ENCODE assay signal across 19 cellular contexts in genomic region chr5:14069021-14069420, GRCh38.
DNase-seq lines count a peak whose midpoint lies in the region; ATAC-seq and TF ChIP-seq lines count a peak whose summit lies in the region.
"Had no signal": no experiment of that assay in that cellular context is flagged by ENCODE, and none has a peak within 500 bp of the region (broad histone marks: within the 10 kb centered on the region; RNA-seq: fewer than 3 reads in every experiment).

No MANE protein-coding gene starts in this region.

- peaks cover 0 to 8% of the 10 kb centered on the region in 2 experiments; a peak in 2 of 4 replicates for H3K79me1 ChIP-seq in IMR-90 (ENCODE audit: low read depth in 1 of 2, low read length in 2 of 2)

- H3K4me2 ChIP-seq in IMR-90 (ENCODE audit: low read depth, low read length) (no peak overlapping the region), OCI-LY7 (ENCODE audit: low read length) (no peak overlapping the region)
- H3K4me2 ChIP-seq: A549; BLaER1 treated with 17β-estradiol and CSF1 and Interleukin-3, amounts not matched to agents 10 nM and 100 nM had no signal

- H3K23ac ChIP-seq in IMR-90 (ENCODE audit: low read depth, low read length), result no peak overlapping the region

- H2BK20ac ChIP-seq in IMR-90 (ENCODE audit: low read depth, low read length), result peak overlapping the region; percentile 90

- H3K4me3 ChIP-seq in IMR-90 (ENCODE audit: insufficient read depth, low read depth, low read length), result no peak overlapping the region
- no peak overlapping the region for H3K4me3 ChIP-seq in adrenal gland
- H3K4me3 ChIP-seq in psoas muscle, result no peak overlapping the region
- no peak overlapping the region for H3K4me3 ChIP-seq in OCI-LY7 (ENCODE audit: low read depth, low read length, poor library complexity, severe bottlenecking)
- H3K4me3 ChIP-seq: A549; BLaER1 treated with 17β-estradiol and CSF1 and Interleukin-3, amounts not matched to agents 10 nM and 100 nM had no signal

- H3K9ac ChIP-seq in IMR-90 (ENCODE audit: low read depth, low read length), result no peak overlapping the region
- H3K9ac ChIP-seq: BLaER1 treated with 17β-estradiol and CSF1 and Interleukin-3, amounts not matched to agents 10 nM and 100 nM had no signal

- H2AK9ac ChIP-seq in IMR-90 (replicated peaks; ENCODE audit: low read depth, low read length, poor library complexity), result no peak overlapping the region

- H3K4me1 ChIP-seq in IMR-90 (ENCODE audit: control insufficient read depth, insufficient read depth, low read length) (peaks cover 7% of the 10 kb centered on the region), adrenal gland (replicated peaks in 1 of 2) (no peaks in the 10 kb centered on the region), psoas muscle (no peaks in the 10 kb centered on the region), OCI-LY7 (ENCODE audit: insufficient read depth, low read length, poor library complexity, severe bottlenecking) (no peaks in the 10 kb centered on the region)
- H3K4me1 ChIP-seq: A549; BLaER1 treated with 17β-estradiol and CSF1 and Interleukin-3, amounts not matched to agents 10 nM and 100 nM; Caco-2 had no signal

- no peaks in the 10 kb centered on the region for H3K36me3 ChIP-seq in IMR-90 (ENCODE audit: control insufficient read depth, insufficient read depth, low read length)
- no peaks in the 10 kb centered on the region for H3K36me3 ChIP-seq in adrenal gland (replicated peaks in 1 of 2)
- H3K36me3 ChIP-seq in psoas muscle (ENCODE audit: insufficient read depth in 1 of 2, low read depth in 1 of 2), result no peaks in the 10 kb centered on the region
- no peaks in the 10 kb centered on the region for H3K36me3 ChIP-seq in OCI-LY7 (ENCODE audit: insufficient read depth, low read length)
- H3K36me3 ChIP-seq: BLaER1 treated with 17β-estradiol and CSF1 and Interleukin-3, amounts not matched to agents 10 nM and 100 nM had no signal

- H4K20me1 ChIP-seq in IMR-90 (ENCODE audit: insufficient read depth, low read length), result no peaks in the 10 kb centered on the region
- no peaks in the 10 kb centered on the region for H4K20me1 ChIP-seq in OCI-LY7 (ENCODE audit: insufficient read depth, low read length)
- H4K20me1 ChIP-seq: BLaER1 treated with 17β-estradiol and CSF1 and Interleukin-3, amounts not matched to agents 10 nM and 100 nM had no signal

- peak overlapping the region; percentile 34; the same call in 1 of the 2 replicates for H3K14ac ChIP-seq in IMR-90 (replicated peaks; ENCODE audit: low read depth, low read length)

- H2BK120ac ChIP-seq in IMR-90 (ENCODE audit: low read depth, low read length), result peak overlapping the region; percentile 84

- H3K9me3 ChIP-seq in IMR-90 (ENCODE audit: control insufficient read depth, insufficient read depth, low read length) (no peaks in the 10 kb centered on the region), adrenal gland (replicated peaks in 1 of 3) (no peaks in the 10 kb centered on the region), psoas muscle (no peaks in the 10 kb centered on the region), OCI-LY7 (ENCODE audit: low read length) (no peaks in the 10 kb centered on the region)
- H3K9me3 ChIP-seq: A549, Caco-2 had no signal

- CTCF ChIA-PET in IMR-90 (lab: Yijun Ruan, JAX), result no interaction called here
- CTCF ChIA-PET in OCI-LY7 (lab: Charles Lee; ENCODE audit: unreplicated experiment), result no interaction called here

- peak overlapping the region; percentile 61; the same call in 1 of the 2 replicates for H4K5ac ChIP-seq in IMR-90 (ENCODE audit: low read depth, low read length)

- H3K18ac ChIP-seq in IMR-90 (ENCODE audit: low read depth, low read length), result no peak overlapping the region

- peak overlapping the region; percentile 26; the same call in 1 of the 2 replicates for H4K91ac ChIP-seq in IMR-90 (ENCODE audit: insufficient read depth, low read depth, low read length)

- TF ChIP-seq RAD21 in IMR-90 (IDR thresholded peaks at IDR 0.05; ENCODE audit: low read length), result no peak

- in situ Hi-C loops in IMR-90 (cut with MboI; ENCODE audit: low sequenced_read_pairs), result no loop called here

- intact Hi-C loops in IMR-90 (cut with micrococcal nuclease), result no loop called here
- intact Hi-C loops in adrenal gland (cut with DNase I), result no loop called here
- intact Hi-C loops in cardiac septum (cut with DNase I), result no loop called here
- intact Hi-C loops in psoas muscle (cut with DNase I), result no loop called here
- intact Hi-C loops in OCI-LY7 (cut with micrococcal nuclease; ENCODE audit: unreplicated experiment), result no loop called here

- H3K27ac ChIP-seq in IMR-90 (ENCODE audit: insufficient read depth, low read length) (no peak overlapping the region), adrenal gland (no peak overlapping the region), psoas muscle (no peak overlapping the region), OCI-LY7 (ENCODE audit: low read depth, low read length, poor library complexity, severe bottlenecking) (no peak overlapping the region)
- H3K27ac ChIP-seq: 22Rv1; A549; BLaER1 treated with 17β-estradiol and CSF1 and Interleukin-3, amounts not matched to agents 10 nM and 100 nM; C4-2B had no signal

- H3K27me3 ChIP-seq in IMR-90 (ENCODE audit: control insufficient read depth, insufficient read depth, low read length) (no peaks in the 10 kb centered on the region), adrenal gland (no peaks in the 10 kb centered on the region), psoas muscle (ENCODE audit: insufficient read depth in 3 of 3, low read length in 2 of 3) (no peaks in the 10 kb centered on the region)
- H3K27me3 ChIP-seq: BLaER1 treated with 17β-estradiol and CSF1 and Interleukin-3, amounts not matched to agents 10 nM and 100 nM had no signal

- no CpG with 5 or more reads among the region's 7 CpGs for WGBS in IMR-90 (ENCODE audit: extremely low coverage in 2 of 2, insufficient read length in 1 of 2), 2 experiments
- 41 to 80% (median 51%) methylated on average over 7 of the region's 7 CpGs for WGBS in adrenal gland, 4 donors
- 50 to 65% (median 60%) methylated on average over 7 of the region's 7 CpGs for WGBS in psoas muscle, 3 donors

- peak overlapping the region; percentile 81 for H3K4ac ChIP-seq in IMR-90 (ENCODE audit: low read depth, low read length)

- BruUV-seq in IMR-90 (replicated peaks; lab: Mats Ljungman, UMichigan), result no TSS peak
- BruUV-seq in OCI-LY7 (replicated peaks; lab: Mats Ljungman, UMichigan), result no TSS peak

- dilution Hi-C loops in IMR-90 (cut with HindIII; ENCODE audit: low sequenced_read_pairs, unreplicated experiment), result no loop called here

- TF ChIP-seq CTCF in IMR-90 (conservative IDR thresholded peaks at IDR 0.05; ENCODE audit: low read depth, low read length) (no peak), adrenal gland (IDR thresholded peaks at IDR 0.05) (no peak), psoas muscle (IDR thresholded peaks at IDR 0.05) (no peak), OCI-LY7 (conservative IDR thresholded peaks at IDR 0.05; ENCODE audit: low read length) (no peak)

- H2BK15ac ChIP-seq in IMR-90 (ENCODE audit: low read depth, low read length), result peak overlapping the region; percentile 46; the same call in 1 of the 3 replicates

- H3K56ac ChIP-seq in IMR-90 (ENCODE audit: extremely low read depth, insufficient read depth, low read length), result no peak overlapping the region

- H3K9me2 ChIP-seq in OCI-LY7 (ENCODE audit: insufficient read depth, low read length), result no peaks in the 10 kb centered on the region

- POLR2A ChIA-PET in IMR-90 (lab: Charles Lee; ENCODE audit: unreplicated experiment), result no interaction called here
- POLR2A ChIA-PET in OCI-LY7 (lab: Charles Lee), result interaction anchor here (1.2 kb wide), 1 partner anchor 9 kb away, joined by 3 read pairs; no protein-coding TSS in a partner anchor

- H3K9me1 ChIP-seq in IMR-90 (ENCODE audit: insufficient read depth, low read length), result peaks cover 4% of the 10 kb centered on the region; the same call in 1 of the 2 replicates

- ATAC-seq in IMR-90 (ENCODE audit: low read depth) (no peak), psoas muscle (no peak)
- ATAC-seq: A549; CD8-positive, alpha-beta T cell had no signal

- no peaks in the 10 kb centered on the region for H3K79me2 ChIP-seq in OCI-LY7 (ENCODE audit: insufficient read depth, low read depth, low read length)

- DNase-seq in IMR-90 (no peak), adrenal gland (peak in 6 of 7 donors; percentile 19 to 52 (median 28)), dermis microvascular lymphatic vessel endothelial cell (ENCODE audit: low read depth in 2 of 2) (peak; percentile 24 to 61), glomerular endothelial cell (ENCODE audit: extremely low read depth, low read depth, low spot score) (peak; percentile 9), NCI-H128 (lab: John Stamatoyannopoulos, UW; ENCODE audit: unreplicated experiment) (no peak), cardiac septum (ENCODE audit: low spot score) (no peak), psoas muscle (no peak), OCI-LY7 (ENCODE audit: low spot score) (no peak)
- DNase-seq: AML-193; Caco-2; Calu3; CD4-positive, alpha-beta T cell; CD8-positive, alpha-beta T cell; DMS79 treated with DMSO at 0.1 percent for 48 hours; GF-D8 had no signal

- peak overlapping the region in 1 of 2 experiments; percentile 10; a peak in 2 of 4 replicates for H4K8ac ChIP-seq in IMR-90 (ENCODE audit: low read depth in 2 of 2, low read length in 2 of 2)

- H2BK5ac ChIP-seq in IMR-90 (ENCODE audit: low read depth, low read length, poor library complexity, severe bottlenecking), result no peak overlapping the region

- no peak overlapping the region for H2AFZ ChIP-seq in IMR-90 (replicated peaks; ENCODE audit: low read length, poor library complexity)
- H2AFZ ChIP-seq in OCI-LY7 (ENCODE audit: low read length), result no peak overlapping the region

- TF ChIP-seq POLR2A in IMR-90 (IDR thresholded peaks at IDR 0.05; ENCODE audit: low read depth, low read length) (no peak), adrenal gland (IDR thresholded peaks at IDR 0.05) (no peak)

- H2AK5ac ChIP-seq in IMR-90 (ENCODE audit: low read depth, low read length), result peak overlapping the region; percentile 92

TF ChIP-seq in IMR-90, 13 proteins besides CTCF, POLR2A, EP300 and RAD21 (continues in another document):
- TF ChIP-seq ELK1 (IDR thresholded peaks at IDR 0.05; ENCODE audit: borderline replicate concordance, low read depth, low read length) (no peak), NFE2L2 (IDR thresholded peaks at IDR 0.05; ENCODE audit: low read depth, low read length) (no peak)

Comparison
In these comparisons a context has a peak if more than half of its experiments do, and no peak if none do; other contexts are left out.
1. DNase-seq: peak in adrenal gland (6 of 7), dermis microvascular lymphatic vessel endothelial cell (2 of 2) and glomerular endothelial cell (single experiment); none in IMR-90 (single experiment), NCI-H128 (single experiment), cardiac septum (single experiment), psoas muscle (0 of 2) and OCI-LY7 (single experiment).